1 cellular context compared by ENCODE assay signal in the genomic region with DNA sequence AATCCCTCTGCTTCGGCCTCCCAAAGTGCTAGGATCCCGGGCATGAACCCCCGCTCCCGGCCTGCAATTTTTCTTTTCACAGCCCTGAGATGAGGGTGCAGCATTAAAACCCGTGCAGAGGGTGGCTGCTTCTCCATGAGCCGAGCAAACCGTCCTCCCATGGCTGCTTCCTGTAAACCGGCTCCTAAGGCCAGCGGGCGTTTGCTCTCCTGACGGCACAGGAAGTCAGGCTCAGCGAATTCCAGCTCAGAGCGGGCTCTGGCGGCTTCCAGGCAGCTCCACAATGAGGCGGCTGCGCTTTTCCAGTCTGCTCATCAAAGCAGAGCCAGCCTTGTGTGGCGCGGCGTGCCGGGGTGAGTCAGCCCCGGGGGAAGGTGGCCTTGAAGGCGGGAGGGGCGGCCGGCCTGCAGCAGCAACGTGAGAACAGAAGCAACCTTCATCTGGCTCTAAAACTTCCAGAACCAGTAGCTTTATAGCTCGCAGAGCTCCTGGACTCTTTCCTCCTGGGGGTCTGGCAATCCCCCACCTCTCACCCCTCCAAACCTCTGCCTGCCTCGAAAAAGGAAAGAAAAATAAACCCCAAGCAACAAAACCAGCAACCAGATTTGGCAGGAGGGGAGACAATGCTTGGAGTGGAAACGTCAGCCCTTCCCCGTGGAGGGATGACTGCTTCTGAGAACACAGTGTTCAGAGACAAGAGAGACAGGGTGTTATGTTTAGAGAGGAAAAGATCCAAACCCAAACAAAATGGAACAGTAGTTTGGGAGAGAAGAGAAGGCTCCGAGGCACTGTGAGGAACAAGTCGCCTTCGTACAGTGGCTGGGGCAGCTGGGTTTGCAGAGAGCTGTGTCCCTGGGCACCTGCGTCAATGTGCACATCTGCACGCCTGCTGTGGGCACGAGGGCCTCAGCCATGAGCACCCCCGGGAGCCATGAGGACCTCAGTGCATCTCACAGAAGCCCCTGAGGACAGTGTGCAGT.
A peak's percentile ranks its signal among the peaks of the same experiment; 100 is the strongest.
TF ChIP-seq lines count a peak whose summit lies in the region.

No MANE protein-coding gene starts in this region.

TF ChIP-seq in HEK293, 187 proteins besides CTCF, POLR2A, EP300 and RAD21 (continued from another document):
- no peak for TF ChIP-seq ZNF76 (tag by site-specific recombination; IDR thresholded peaks at IDR 0.05; ENCODE audit: borderline replicate concordance, low read depth)
- TF ChIP-seq, protein P1, sequence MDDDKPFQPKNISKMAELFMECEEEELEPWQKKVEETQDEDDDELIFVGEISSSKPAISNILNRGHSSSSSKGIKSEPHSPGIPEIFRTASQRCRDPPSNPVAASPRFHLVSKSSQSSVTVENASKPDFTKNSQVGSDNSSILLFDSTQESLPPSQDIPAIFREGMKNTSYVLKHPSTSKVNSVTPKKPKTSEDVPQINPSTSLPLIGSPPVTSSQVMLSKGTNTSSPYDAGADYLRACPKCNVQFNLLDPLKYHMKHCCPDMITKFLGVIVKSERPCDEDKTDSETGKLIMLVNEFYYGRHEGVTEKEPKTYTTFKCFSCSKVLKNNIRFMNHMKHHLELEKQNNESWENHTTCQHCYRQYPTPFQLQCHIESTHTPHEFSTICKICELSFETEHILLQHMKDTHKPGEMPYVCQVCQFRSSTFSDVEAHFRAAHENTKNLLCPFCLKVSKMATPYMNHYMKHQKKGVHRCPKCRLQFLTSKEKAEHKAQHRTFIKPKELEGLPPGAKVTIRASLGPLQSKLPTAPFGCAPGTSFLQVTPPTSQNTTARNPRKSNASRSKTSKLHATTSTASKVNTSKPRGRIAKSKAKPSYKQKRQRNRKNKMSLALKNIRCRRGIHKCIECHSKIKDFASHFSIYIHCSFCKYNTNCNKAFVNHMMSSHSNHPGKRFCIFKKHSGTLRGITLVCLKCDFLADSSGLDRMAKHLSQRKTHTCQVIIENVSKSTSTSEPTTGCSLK (tag by site-specific recombination; IDR thresholded peaks at IDR 0.05) = no peak
- TF ChIP-seq, protein P2, sequence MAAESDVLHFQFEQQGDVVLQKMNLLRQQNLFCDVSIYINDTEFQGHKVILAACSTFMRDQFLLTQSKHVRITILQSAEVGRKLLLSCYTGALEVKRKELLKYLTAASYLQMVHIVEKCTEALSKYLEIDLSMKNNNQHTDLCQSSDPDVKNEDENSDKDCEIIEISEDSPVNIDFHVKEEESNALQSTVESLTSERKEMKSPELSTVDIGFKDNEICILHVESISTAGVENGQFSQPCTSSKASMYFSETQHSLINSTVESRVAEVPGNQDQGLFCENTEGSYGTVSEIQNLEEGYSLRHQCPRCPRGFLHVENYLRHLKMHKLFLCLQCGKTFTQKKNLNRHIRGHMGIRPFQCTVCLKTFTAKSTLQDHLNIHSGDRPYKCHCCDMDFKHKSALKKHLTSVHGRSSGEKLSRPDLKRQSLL (tag by site-specific recombination; IDR thresholded peaks at IDR 0.05) = peak; percentile 92
- no peak for TF ChIP-seq KLF7 (tag by site-specific recombination; IDR thresholded peaks at IDR 0.05; ENCODE audit: borderline replicate concordance)
- TF ChIP-seq KLF10 (tag by site-specific recombination; IDR thresholded peaks at IDR 0.05) = no peak
- TF ChIP-seq ZNF549 (tag by site-specific recombination; IDR thresholded peaks at IDR 0.05) = no peak
- TF ChIP-seq, protein P3, sequence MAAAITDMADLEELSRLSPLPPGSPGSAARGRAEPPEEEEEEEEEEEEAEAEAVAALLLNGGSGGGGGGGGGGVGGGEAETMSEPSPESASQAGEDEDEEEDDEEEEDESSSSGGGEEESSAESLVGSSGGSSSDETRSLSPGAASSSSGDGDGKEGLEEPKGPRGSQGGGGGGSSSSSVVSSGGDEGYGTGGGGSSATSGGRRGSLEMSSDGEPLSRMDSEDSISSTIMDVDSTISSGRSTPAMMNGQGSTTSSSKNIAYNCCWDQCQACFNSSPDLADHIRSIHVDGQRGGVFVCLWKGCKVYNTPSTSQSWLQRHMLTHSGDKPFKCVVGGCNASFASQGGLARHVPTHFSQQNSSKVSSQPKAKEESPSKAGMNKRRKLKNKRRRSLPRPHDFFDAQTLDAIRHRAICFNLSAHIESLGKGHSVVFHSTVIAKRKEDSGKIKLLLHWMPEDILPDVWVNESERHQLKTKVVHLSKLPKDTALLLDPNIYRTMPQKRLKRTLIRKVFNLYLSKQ (tag by site-specific recombination; IDR thresholded peaks at IDR 0.05; ENCODE audit: borderline replicate concordance) = no peak
- TF ChIP-seq YY1 (tag by site-specific recombination; IDR thresholded peaks at IDR 0.05) = no peak
- no peak for TF ChIP-seq SCRT1 (tag by site-specific recombination; IDR thresholded peaks at IDR 0.05; ENCODE audit: borderline replicate concordance)
- no peak for TF ChIP-seq GLI2 (tag by site-specific recombination; IDR thresholded peaks at IDR 0.05; ENCODE audit: borderline replicate concordance, low read depth)
